In the genomic region with DNA sequence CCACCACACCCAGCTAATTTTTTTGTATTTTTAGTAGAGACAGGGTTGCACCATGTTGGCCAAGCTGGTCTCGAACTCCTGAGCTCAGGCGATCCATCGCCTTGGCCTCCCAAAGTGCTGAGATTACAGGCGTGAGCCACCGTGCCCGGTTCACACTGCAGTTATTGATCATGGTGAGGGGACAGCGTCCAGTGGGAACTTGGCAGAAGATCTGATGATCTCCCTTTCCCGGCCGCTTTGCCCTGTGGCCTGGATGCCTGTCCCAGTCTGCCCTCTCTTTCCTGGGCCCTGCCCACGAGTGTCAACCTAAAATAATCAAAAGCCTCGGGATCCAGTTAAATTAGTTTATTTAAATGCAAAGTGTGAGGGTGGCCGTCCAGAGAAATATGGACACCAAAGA, we compare ENCODE assay signal across 10 cellular contexts. TPM values are rescaled to one million over a fixed set of nuclear protein-coding genes. Genes with fewer than 3 reads are reported as not detected.
"Had no signal": no experiment of that assay in that cellular context is flagged by ENCODE, and none has a peak within 500 bp of the region (broad histone marks: within the 10 kb centered on the region; RNA-seq: fewer than 3 reads in every experiment).

No MANE protein-coding gene starts in this region.

- H3K27ac ChIP-seq: GM23248, HL-60 had no signal

- H3K9ac ChIP-seq: GM23248 had no signal

- H3K4me3 Mint-ChIP-seq: HFFc6 had no signal

- H2AFZ ChIP-seq: GM23248 had no signal

- ATAC-seq: HCT116 had no signal

- H3K27ac Mint-ChIP-seq: HFFc6 had no signal

- H3K4me1 ChIP-seq: HAP-1 had no signal

- H3K9me3 ChIP-seq: HAP-1 had no signal

- H3K36me3 ChIP-seq: HAP-1 had no signal

- DNase-seq: GM23248, GOT3, H7, HFFc6, IMR-90, KBM-7 had no signal

- H3K4me3 ChIP-seq: GM23248, HAP-1 had no signal

- H3K9me3 Mint-ChIP-seq: HFFc6 had no signal

RNA-seq across cellular contexts. Expression of a gene that starts 42.2 kb away (rescaled TPM):
- total RNA-seq: GM23248, H4, IMR-90 had no signal
